In genomic region chr6:106309024-106309423, GRCh38 we compare ENCODE assay signal across 1 cellular context.
TF ChIP-seq lines count a peak whose summit lies in the region.

No MANE protein-coding gene starts in this region.

TF ChIP-seq in HEK293, 187 proteins besides CTCF, POLR2A, EP300 and RAD21 (continued from another document):
- TF ChIP-seq PRDM2 (tag by site-specific recombination; IDR thresholded peaks at IDR 0.05; ENCODE audit: borderline replicate concordance): no peak
- TF ChIP-seq ZNF670 (tag by site-specific recombination; IDR thresholded peaks at IDR 0.05; ENCODE audit: low read depth): no peak
- no peak for TF ChIP-seq ZNF23 (tag by site-specific recombination; IDR thresholded peaks at IDR 0.05; ENCODE audit: borderline replicate concordance)
- TF ChIP-seq PRDM6 (tag by site-specific recombination; IDR thresholded peaks at IDR 0.05): peak; percentile 77
- peak; percentile 30; the same call in 1 of the 2 replicates for TF ChIP-seq WT1 (tag by site-specific recombination; IDR thresholded peaks at IDR 0.05)
- 0 out of 2 replicates have a peak, but pooled peaks have one; percentile 11 for TF ChIP-seq ZNF10 (tag by site-specific recombination; IDR thresholded peaks at IDR 0.05)
- TF ChIP-seq ZNF776 (tag by site-specific recombination; IDR thresholded peaks at IDR 0.05; ENCODE audit: borderline replicate concordance): no peak
- no peak for TF ChIP-seq ZNF555 (tag by site-specific recombination; conservative IDR thresholded peaks at IDR 0.05)
- no peak for TF ChIP-seq HOXA7 (CRISPR knock-in tag; IDR thresholded peaks at IDR 0.05; ENCODE audit: borderline replicate concordance)
- TF ChIP-seq ZNF530 (tag by site-specific recombination; IDR thresholded peaks at IDR 0.05; ENCODE audit: low read depth): no peak
- peak; percentile 22; the same call in 1 of the 2 replicates for TF ChIP-seq ZNF596 (tag by site-specific recombination; IDR thresholded peaks at IDR 0.05)
- no peak for TF ChIP-seq KLF8 (tag by site-specific recombination; IDR thresholded peaks at IDR 0.05)
- TF ChIP-seq ZNF341 (tag by site-specific recombination; IDR thresholded peaks at IDR 0.05; ENCODE audit: low read depth): no peak
- TF ChIP-seq ZXDB (tag by site-specific recombination; IDR thresholded peaks at IDR 0.05): peak; percentile 72
- TF ChIP-seq TRIM28 (IDR thresholded peaks at IDR 0.05; ENCODE audit: borderline replicate concordance, low read length): peak; percentile 64; the same call in 1 of the 2 replicates
TF ChIP-seq in HEK293: peak in this region for 15.
